ENCODE assay signal across 14 cellular contexts in the genomic region with DNA sequence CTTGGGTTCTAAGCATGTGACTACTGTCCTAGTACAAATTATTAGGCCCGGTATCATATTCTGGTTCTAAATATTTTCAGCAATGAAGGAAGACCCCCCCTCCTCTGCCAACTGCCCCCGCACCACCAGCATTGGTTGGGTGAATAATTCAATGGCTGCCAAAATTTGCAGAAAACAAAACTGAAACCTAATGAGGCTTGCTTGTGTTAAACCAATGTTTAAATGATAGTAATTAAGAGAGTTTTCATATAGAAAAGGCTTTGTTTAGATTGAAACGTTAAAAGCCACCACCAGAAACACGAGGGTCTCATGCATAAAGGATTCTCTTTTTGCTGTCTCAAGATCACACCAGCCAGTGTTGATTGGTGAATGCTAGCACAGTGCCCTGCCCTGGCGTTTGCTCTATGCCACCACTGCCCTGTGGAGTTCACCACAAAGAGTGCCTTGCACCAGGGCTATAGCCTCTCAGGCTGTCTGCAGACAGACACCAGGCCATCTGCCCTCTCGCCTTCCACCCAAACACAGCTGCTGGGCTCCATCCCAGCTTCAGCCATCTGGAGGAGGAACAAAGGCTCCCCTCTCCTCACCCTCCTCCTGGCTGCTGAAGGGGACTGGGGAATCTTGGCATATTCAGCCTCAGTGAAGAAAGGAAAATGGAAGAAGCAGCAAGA.
DNase-seq lines count a peak whose midpoint lies in the region; ATAC-seq and TF ChIP-seq lines count a peak whose summit lies in the region.
"Had no signal": no experiment of that assay in that cellular context is flagged by ENCODE, and none has a peak within 500 bp of the region (broad histone marks: within the 10 kb centered on the region; RNA-seq: fewer than 3 reads in every experiment).

No MANE protein-coding gene starts in this region.

- ATAC-seq in left cardiac atrium (peak; percentile 51 to 52), left ventricle myocardium superior (no peak)
- ATAC-seq: activated CD8-positive, alpha-beta T cell treated with anti-CD3 and anti-CD28 coated beads, Interleukin-2, amount 10 ng/mL, durations not matched to agents 7 days and 5 days had no signal

- no peak for TF ChIP-seq CTCF in right atrium auricular region (IDR thresholded peaks at IDR 0.05)

- no peaks in the 10 kb centered on the region for H3K27me3 ChIP-seq in right atrium auricular region

- H3K9me3 ChIP-seq in right atrium auricular region: no peaks in the 10 kb centered on the region

- peaks cover 0 to 17% of the 10 kb centered on the region in 2 donors for H3K4me1 ChIP-seq in right atrium auricular region

- H3K4me3 ChIP-seq in right atrium auricular region: no peak overlapping the region

- no peaks in the 10 kb centered on the region for H3K36me3 ChIP-seq in right atrium auricular region

- no peak overlapping the region for H3K27ac ChIP-seq in right atrium auricular region
- H3K27ac ChIP-seq: epithelial cell of prostate had no signal

- intact Hi-C loops in left cardiac atrium (cut with DNase I) (no loop called here), left ventricle myocardium superior (cut with micrococcal nuclease) (no loop called here)

- no peak for DNase-seq in left cardiac atrium
- no peak for DNase-seq in right atrium auricular region (ENCODE audit: low spot score)
- peak; percentile 47 for DNase-seq in SHP77 treated with DMSO at 0.1 percent for 48 hours (lab: John Stamatoyannopoulos, UW)
- DNase-seq in left ventricle myocardium superior: peak; percentile 32
- DNase-seq in ecto neural progenitor cell (ENCODE audit: low spot score): no peak
- no peak for DNase-seq in Kasumi-1 (lab: John Stamatoyannopoulos, UW)
- DNase-seq in COR-L47 (lab: John Stamatoyannopoulos, UW): no peak
- DNase-seq in NCI-H128 (lab: John Stamatoyannopoulos, UW; ENCODE audit: unreplicated experiment): no peak
- DNase-seq: activated CD8-positive, alpha-beta T cell treated with anti-CD3 and anti-CD28 coated beads, Interleukin-2, amount 10 ng/mL, durations not matched to agents 7 days and 5 days; activated naive CD4-positive, alpha-beta T cell treated with Interleukin-2 at 50 U/mL for 16 hours; central memory CD4-positive, alpha-beta T cell; DMS153; Karpas-422 had no signal

Comparison
In these comparisons a context has a peak if more than half of its experiments do, and no peak if none do; other contexts are left out.
1. DNase-seq: peak in SHP77 treated with DMSO at 0.1 percent for 48 hours (single experiment) and left ventricle myocardium superior (single experiment); none in left cardiac atrium (single experiment), right atrium auricular region (single experiment), ecto neural progenitor cell (single experiment), Kasumi-1 (0 of 2), COR-L47 (single experiment) and NCI-H128 (single experiment).